10 cellular contexts compared by ENCODE assay signal in the genomic region with DNA sequence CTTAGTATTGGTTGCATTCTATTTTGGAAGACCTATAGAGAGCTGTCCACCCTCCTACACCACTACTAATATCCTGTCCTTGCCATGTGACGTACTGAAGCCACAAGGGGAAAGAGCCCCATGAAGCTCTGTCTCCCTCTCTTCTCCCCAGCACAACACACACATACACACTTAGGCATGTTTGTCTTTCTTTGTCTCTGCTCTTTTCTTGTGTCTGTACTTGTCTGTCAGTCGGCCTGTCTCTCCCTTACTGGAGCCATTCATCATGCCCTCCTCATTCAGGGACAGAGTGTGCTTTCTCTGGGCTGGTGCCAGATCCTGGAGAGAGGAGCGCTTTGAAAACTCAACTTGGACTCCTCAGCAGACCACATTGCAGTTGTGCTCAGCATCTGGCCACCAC. TPM values are rescaled to one million over a fixed set of nuclear protein-coding genes. Genes with fewer than 3 reads are reported as not detected.
DNase-seq lines count a peak whose midpoint lies in the region; ATAC-seq and TF ChIP-seq lines count a peak whose summit lies in the region.
"Had no signal": no experiment of that assay in that cellular context is flagged by ENCODE, and none has a peak within 500 bp of the region (broad histone marks: within the 10 kb centered on the region; RNA-seq: fewer than 3 reads in every experiment).

No MANE protein-coding gene starts in this region.

- H3K27me3 Mint-ChIP-seq in Calu3 (ENCODE audit: unreplicated experiment): no peaks in the 10 kb centered on the region

- no peak for TF ChIP-seq POLR2A in adrenal gland (IDR thresholded peaks at IDR 0.05)

- TF ChIP-seq CTCF in adrenal gland (IDR thresholded peaks at IDR 0.05) (no peak), left ventricle myocardium inferior (IDR thresholded peaks at IDR 0.05; ENCODE audit: borderline replicate concordance) (no peak), smooth muscle cell (IDR thresholded peaks at IDR 0.05; ENCODE audit: borderline replicate concordance, insufficient read depth, poor library complexity, severe bottlenecking) (no peak), Calu3 (IDR thresholded peaks at IDR 0.05; ENCODE audit: unreplicated experiment) (no peak)

- intact Hi-C loops in adrenal gland (cut with DNase I) (no loop called here), left ventricle myocardium inferior (cut with micrococcal nuclease) (no loop called here), Calu3 (cut with micrococcal nuclease; ENCODE audit: unreplicated experiment) (no loop called here)

- H3K9ac ChIP-seq in smooth muscle cell (ENCODE audit: low read depth): peak overlapping the region; percentile 14
- H3K9ac ChIP-seq: parathyroid adenoma had no signal

- no peak overlapping the region for H3K27ac Mint-ChIP-seq in Calu3 (ENCODE audit: unreplicated experiment)

- H3K79me2 ChIP-seq in smooth muscle cell (ENCODE audit: low read depth): peaks cover 15% of the 10 kb centered on the region

- CTCF ChIA-PET in Calu3 (lab: Charles Lee): no interaction called here

- H3K4me3 ChIP-seq in adrenal gland (no peak overlapping the region), left ventricle myocardium inferior (no peak overlapping the region), smooth muscle cell (no peak overlapping the region)

- H3K4me1 ChIP-seq in adrenal gland (replicated peaks in 1 of 2): peaks cover 12 to 42% of the 10 kb centered on the region in 2 donors
- peaks cover 48% of the 10 kb centered on the region for H3K4me1 ChIP-seq in left ventricle myocardium inferior
- peaks cover 59% of the 10 kb centered on the region for H3K4me1 ChIP-seq in smooth muscle cell (ENCODE audit: low read depth)

- no peak overlapping the region for H3K4me3 Mint-ChIP-seq in Calu3 (ENCODE audit: low read depth, unreplicated experiment)

- H3K36me3 ChIP-seq in adrenal gland (replicated peaks in 1 of 2) (peaks cover 0 to 13% of the 10 kb centered on the region in 2 donors), left ventricle myocardium inferior (peaks cover 9% of the 10 kb centered on the region), smooth muscle cell (ENCODE audit: low read depth) (peaks cover 5% of the 10 kb centered on the region)

- H3K27me3 ChIP-seq in adrenal gland (no peaks in the 10 kb centered on the region), left ventricle myocardium inferior (ENCODE audit: low read depth) (no peaks in the 10 kb centered on the region), smooth muscle cell (ENCODE audit: low read depth) (no peaks in the 10 kb centered on the region)

- H3K9me3 ChIP-seq in adrenal gland (replicated peaks in 1 of 3) (no peaks in the 10 kb centered on the region), left ventricle myocardium inferior (replicated peaks) (no peaks in the 10 kb centered on the region), smooth muscle cell (replicated peaks; ENCODE audit: low read depth) (no peaks in the 10 kb centered on the region)

- peaks cover 86% of the 10 kb centered on the region for H4K20me1 ChIP-seq in smooth muscle cell (ENCODE audit: low read depth)

- H3K36me3 Mint-ChIP-seq in Calu3 (ENCODE audit: insufficient read depth, unreplicated experiment): peaks cover 5% of the 10 kb centered on the region

- H3K9me3 Mint-ChIP-seq in Calu3 (ENCODE audit: low read depth, unreplicated experiment): no peaks in the 10 kb centered on the region

- no peak overlapping the region for H2AFZ ChIP-seq in smooth muscle cell (ENCODE audit: low read depth)
- H2AFZ ChIP-seq: parathyroid adenoma had no signal

- no TSS peak for BruUV-seq in Calu3 (replicated peaks; lab: Mats Ljungman, UMichigan)

- 14 to 34% (median 25%) methylated on average over 3 of the region's 3 CpGs for WGBS in adrenal gland, 4 donors
- whole genome bisulfite sequencing in smooth muscle cell (ENCODE audit: low lambda C conversion rate): 78% methylated on average over 3 of the region's 3 CpGs

- H3F3A ChIP-seq in smooth muscle cell (ENCODE audit: low read depth): peaks cover 12% of the 10 kb centered on the region

- peak overlapping the region; percentile 70 for H3K4me2 ChIP-seq in smooth muscle cell

- peak overlapping the region in 1 of 5 donors; percentile 47 for H3K27ac ChIP-seq in adrenal gland
- H3K27ac ChIP-seq in left ventricle myocardium inferior (replicated peaks): peak overlapping the region; percentile 66
- peak overlapping the region; percentile 48 for H3K27ac ChIP-seq in smooth muscle cell (ENCODE audit: low read depth)
- H3K27ac ChIP-seq: parathyroid adenoma had no signal

- H3K4me1 Mint-ChIP-seq in Calu3 (ENCODE audit: low read depth, unreplicated experiment): peaks cover 31% of the 10 kb centered on the region

- DNase-seq in LHCN-M2 (ENCODE audit: low read depth) (peak; percentile 87), adrenal gland (peak; percentile 48 to 78 (median 61)), left ventricle myocardium inferior (peak; percentile 59), smooth muscle cell (lab: John Stamatoyannopoulos, UW; ENCODE audit: unreplicated experiment) (no peak), Calu3 (no peak)
- DNase-seq: activated effector memory CD4-positive, alpha-beta T cell treated with Interleukin-2 at 50 U/mL for 16 hours; NCI-H1436 treated with DMSO at 0.1 percent for 48 hours had no signal

- ATAC-seq in HG03039 (IDR thresholded peaks at IDR 0.05; ENCODE audit: unreplicated experiment): no peak
- no peak for ATAC-seq in GM21529 (IDR thresholded peaks at IDR 0.05; ENCODE audit: unreplicated experiment)

RNA-seq across cellular contexts. Expression of a gene that starts 47.6 kb away (rescaled TPM):
- 104 and 144 TPM in 2 replicates for total RNA-seq in LHCN-M2 (2014; rRNA removed)
- 82.3 TPM for polyA plus RNA-seq in LHCN-M2 (2012)
- total RNA-seq in adrenal gland: 100 to 1,000 TPM in 3 of 8 donors, 10 to 100 TPM in 5; 67.7 to 109 (median 96.9) TPM
- 100 to 1,000 TPM in 1 of 3 donors, 10 to 100 TPM in 2; 52.8 to 205 (median 54.7) TPM for polyA plus RNA-seq in adrenal gland
- total RNA-seq in left ventricle myocardium inferior: 78.3 TPM
- 109 and 113 TPM in 2 replicates for total RNA-seq in smooth muscle cell
- polyA plus RNA-seq in smooth muscle cell: 116 and 119 TPM in 2 replicates
- 65.4 and 73.3 TPM in 2 replicates for total RNA-seq in Calu3 (2022)

Comparison
In these comparisons a context has a peak if more than half of its experiments do, and no peak if none do; other contexts are left out.
1. DNase-seq: peak in LHCN-M2 (single experiment), adrenal gland (7 of 7) and left ventricle myocardium inferior (single experiment); none in smooth muscle cell (single experiment) and Calu3 (single experiment).